Comparison of ENCODE assay signal across 1 cellular context in genomic region chr10:44569193-44570091, GRCh38.
TF ChIP-seq lines count a peak whose summit lies in the region.

No MANE protein-coding gene starts in this region.

TF ChIP-seq in HepG2, 621 proteins besides CTCF, POLR2A, EP300 and RAD21 (continued from another document):
- TF ChIP-seq POGK (CRISPR knock-in tag; conservative IDR thresholded peaks at IDR 0.05) (no peak), ZNF841 (CRISPR knock-in tag; IDR thresholded peaks at IDR 0.05; ENCODE audit: borderline replicate concordance) (no peak), ZKSCAN8 (CRISPR knock-in tag; IDR thresholded peaks at IDR 0.05; ENCODE audit: borderline replicate concordance) (no peak), RBM39 (IDR thresholded peaks at IDR 0.05; ENCODE audit: low read depth, low read length, poor library complexity, severe bottlenecking) (no peak), ZNF569 (CRISPR knock-in tag; IDR thresholded peaks at IDR 0.05; ENCODE audit: borderline replicate concordance) (no peak), NR2F6 (IDR thresholded peaks at IDR 0.05) (no peak), NR2F6 (CRISPR knock-in tag; IDR thresholded peaks at IDR 0.05) (no peak), KMT2A (CRISPR knock-in tag; IDR thresholded peaks at IDR 0.05) (no peak)
- TF ChIP-seq, protein P1, sequence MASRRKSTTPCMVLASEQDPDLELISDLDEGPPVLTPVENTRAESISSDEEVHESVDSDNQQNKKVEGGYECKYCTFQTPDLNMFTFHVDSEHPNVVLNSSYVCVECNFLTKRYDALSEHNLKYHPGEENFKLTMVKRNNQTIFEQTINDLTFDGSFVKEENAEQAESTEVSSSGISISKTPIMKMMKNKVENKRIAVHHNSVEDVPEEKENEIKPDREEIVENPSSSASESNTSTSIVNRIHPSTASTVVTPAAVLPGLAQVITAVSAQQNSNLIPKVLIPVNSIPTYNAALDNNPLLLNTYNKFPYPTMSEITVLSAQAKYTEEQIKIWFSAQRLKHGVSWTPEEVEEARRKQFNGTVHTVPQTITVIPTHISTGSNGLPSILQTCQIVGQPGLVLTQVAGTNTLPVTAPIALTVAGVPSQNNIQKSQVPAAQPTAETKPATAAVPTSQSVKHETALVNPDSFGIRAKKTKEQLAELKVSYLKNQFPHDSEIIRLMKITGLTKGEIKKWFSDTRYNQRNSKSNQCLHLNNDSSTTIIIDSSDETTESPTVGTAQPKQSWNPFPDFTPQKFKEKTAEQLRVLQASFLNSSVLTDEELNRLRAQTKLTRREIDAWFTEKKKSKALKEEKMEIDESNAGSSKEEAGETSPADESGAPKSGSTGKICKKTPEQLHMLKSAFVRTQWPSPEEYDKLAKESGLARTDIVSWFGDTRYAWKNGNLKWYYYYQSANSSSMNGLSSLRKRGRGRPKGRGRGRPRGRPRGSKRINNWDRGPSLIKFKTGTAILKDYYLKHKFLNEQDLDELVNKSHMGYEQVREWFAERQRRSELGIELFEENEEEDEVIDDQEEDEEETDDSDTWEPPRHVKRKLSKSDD (CRISPR knock-in tag; IDR thresholded peaks at IDR 0.05; ENCODE audit: low read depth), result no peak
